Comparison of ENCODE assay signal across 6 cellular contexts in genomic region chr12:56103066-56103711, GRCh38. TPM values are rescaled to one million over a fixed set of nuclear protein-coding genes. Genes with fewer than 3 reads are reported as not detected.
DNase-seq lines count a peak whose midpoint lies in the region; ATAC-seq and TF ChIP-seq lines count a peak whose summit lies in the region.

No MANE protein-coding gene starts in this region.

- peaks cover 28% of the 10 kb centered on the region for H3K4me1 ChIP-seq in lower lobe of right lung

- no peak for TF ChIP-seq CTCF in BJ (IDR thresholded peaks at IDR 0.05; ENCODE audit: insufficient read depth, low read depth, low read length)
- no peak for TF ChIP-seq CTCF in lower lobe of right lung (IDR thresholded peaks at IDR 0.05)

- no peaks in the 10 kb centered on the region for H3K9me3 ChIP-seq in lower lobe of right lung

- peaks cover 17% of the 10 kb centered on the region for H3K36me3 Mint-ChIP-seq in T-cell

- H3K4me3 Mint-ChIP-seq in T-cell: peak overlapping the region; percentile 94 to 98 (median 96)

- peaks cover 55 to 66% (median 63%) of the 10 kb centered on the region in 3 donors for H3K4me1 Mint-ChIP-seq in T-cell

- CTCF ChIA-PET in BJ (lab: Yijun Ruan, JAX): interaction anchor here (1.4 to 3.1 kb wide), 2 partner anchors 23 to 106 kb away, joined by 3 to 20 read pairs; partner anchors contain the start of genes ERBB3 and SUOX
- CTCF ChIA-PET in T-cell (lab: Charles Lee): interaction anchor here (0.5 to 2.0 kb wide), 9 partner anchors 15 to 172 kb away, joined by 3 to 11 read pairs (median 4); partner anchors contain the start of genes ZC3H10 (in 2 of the 2), ESYT1 (in 1 of the 2) and RNF41 (in 1 of the 2)

- peak in 3 of 4 experiments; percentile 17 to 29 (median 19) for ATAC-seq in T-cell (replicated peaks in 1 of 4)
- ATAC-seq in lower lobe of right lung: no peak
- ATAC-seq in HG03039 (IDR thresholded peaks at IDR 0.05; ENCODE audit: unreplicated experiment): no peak

- no peaks in the 10 kb centered on the region for H3K27me3 ChIP-seq in BJ (ENCODE audit: control insufficient read depth, insufficient read depth, low read length)
- no peaks in the 10 kb centered on the region for H3K27me3 ChIP-seq in lower lobe of right lung (ENCODE audit: low read depth)

- H3K4me3 ChIP-seq in BJ (ENCODE audit: low read depth, low read length): peak overlapping the region; percentile 94
- peak overlapping the region; percentile 95 for H3K4me3 ChIP-seq in lower lobe of right lung

- H3K36me3 ChIP-seq in BJ (ENCODE audit: control insufficient read depth, insufficient read depth, low read length) (peaks cover 3% of the 10 kb centered on the region; the same call in 1 of the 2 replicates), lower lobe of right lung (peaks cover 35% of the 10 kb centered on the region)

- no peak for DNase-seq in BJ (ENCODE audit: low read depth)
- DNase-seq in T-cell: peak in 5 of 34 experiments; percentile 5 to 34 (median 27)
- no peak for DNase-seq in lower lobe of right lung
- no peak for DNase-seq in NCI-H446 treated with DMSO at 0.1 percent for 48 hours (lab: John Stamatoyannopoulos, UW)
- no peak for DNase-seq in NCI-H526 (lab: John Stamatoyannopoulos, UW)

- intact Hi-C loops in lower lobe of right lung (cut with DNase I): no loop called here

- H3K27ac ChIP-seq in lower lobe of right lung: peak overlapping the region; percentile 84

- POLR2A ChIA-PET in BJ (lab: Charles Lee): interaction anchor here (1.3 kb wide), 1 partner anchor 24 kb away, joined by 7 read pairs; the partner anchor contains the start of gene ERBB3
- POLR2A ChIA-PET in T-cell (lab: Charles Lee): interaction anchor here in 1 of 2 donors (0.7 to 1.1 kb wide), 3 partner anchors 14 to 129 kb away, joined by 4 to 5 read pairs (median 4); partner anchors contain the start of genes RAB5B and ZC3H10

- H3K9me3 Mint-ChIP-seq in T-cell: no peaks in the 10 kb centered on the region

- peak overlapping the region; percentile 99 to 100 for H3K27ac Mint-ChIP-seq in T-cell

- H3K27me3 Mint-ChIP-seq in T-cell: no peaks in the 10 kb centered on the region

RNA-seq across cellular contexts. Expression of gene PA2G4, which starts 1.2 kb away (rescaled TPM):
- polyA plus RNA-seq in BJ (2011; rRNA removed): 134 and 215 TPM in 2 replicates
- 38.6 and 41.5 TPM in 2 replicates for polyA minus RNA-seq in BJ (2011; rRNA and poly(A)+ RNA removed)
- total RNA-seq in T-cell: 100 to 1,000 TPM in 3 of 5 donors, 10 to 100 TPM in 2; 67.5 to 113 (median 104) TPM
- total RNA-seq in lower lobe of right lung: 69.4 TPM

RNA-seq across cellular contexts. Expression of gene RPL41, which starts 13.2 kb away (rescaled TPM):
- 5,645 and 7,867 TPM in 2 replicates for polyA plus RNA-seq in BJ (2011; rRNA removed)
- polyA minus RNA-seq in BJ (2011; rRNA and poly(A)+ RNA removed): 516 and 877 TPM in 2 replicates
- total RNA-seq in T-cell (1,000 to 10,000 TPM; 4,612 to 5,648 (median 5,133) TPM), lower lobe of right lung (2,837 TPM)

RNA-seq across cellular contexts. Expression of gene ZC3H10, which starts 14.9 kb away (rescaled TPM):
- 1.4 and 1.6 TPM in 2 replicates for polyA plus RNA-seq in BJ (2011; rRNA removed)
- polyA minus RNA-seq in BJ (2011; rRNA and poly(A)+ RNA removed): 2.9 and 3.7 TPM in 2 replicates
- total RNA-seq in T-cell (10 to 100 TPM in 3 of 5 donors, 1 to 10 TPM in 2; 8.4 to 15.1 (median 11.4) TPM), lower lobe of right lung (12.5 TPM)

RNA-seq across cellular contexts. Expression of gene ERBB3, which starts 23.2 kb away (rescaled TPM):
- polyA plus RNA-seq in BJ (2011; rRNA removed): 4.7 and 6.0 TPM in 2 replicates
- polyA minus RNA-seq in BJ (2011; rRNA and poly(A)+ RNA removed): 4.0 and 5.4 TPM in 2 replicates
- total RNA-seq in T-cell (10 to 100 TPM in 1 of 5 donors, 1 to 10 TPM in 3, under 1 TPM in 1; 0.93 to 24.0 (median 8.2) TPM), lower lobe of right lung (80.5 TPM)

RNA-seq across cellular contexts. Expression of gene ESYT1, which starts 24.9 kb away (rescaled TPM):
- 180 and 264 TPM in 2 replicates for polyA plus RNA-seq in BJ (2011; rRNA removed)
- polyA minus RNA-seq in BJ (2011; rRNA and poly(A)+ RNA removed): 268 and 305 TPM in 2 replicates
- total RNA-seq in T-cell: 100 to 1,000 TPM; 181 to 298 (median 276) TPM
- 114 TPM for total RNA-seq in lower lobe of right lung

Comparison
In these comparisons a context has a peak if more than half of its experiments do, and no peak if none do; other contexts are left out.
1. ATAC-seq: peak in T-cell (3 of 4); none in lower lobe of right lung (0 of 2) and HG03039 (single experiment).